12 cellular contexts compared by ENCODE assay signal in the genomic region with DNA sequence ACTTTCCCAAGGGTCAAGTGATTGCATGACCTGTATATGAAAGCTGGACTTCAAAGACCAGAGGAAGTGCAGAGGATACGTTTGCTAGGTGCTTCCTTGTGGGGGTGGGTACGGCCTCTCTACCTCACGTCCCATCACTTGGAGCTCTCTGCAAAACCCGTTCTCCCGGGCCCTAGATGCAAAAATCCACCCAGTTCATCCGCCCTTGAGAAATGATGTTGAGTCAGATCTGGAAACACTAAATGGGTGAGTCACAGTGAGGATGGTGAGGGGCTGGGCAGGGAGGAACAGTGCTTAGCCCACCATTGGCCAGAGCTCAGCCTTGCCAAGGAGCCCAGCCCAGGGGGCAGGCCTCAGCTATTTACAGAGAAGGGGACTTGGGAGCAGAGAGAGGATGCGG. TPM values are rescaled to one million over a fixed set of nuclear protein-coding genes. Genes with fewer than 3 reads are reported as not detected.
DNase-seq lines count a peak whose midpoint lies in the region; ATAC-seq, FAIRE-seq and TF ChIP-seq lines count a peak whose summit lies in the region.
"Had no signal": no experiment of that assay in that cellular context is flagged by ENCODE, and none has a peak within 500 bp of the region (broad histone marks: within the 10 kb centered on the region; RNA-seq: fewer than 3 reads in every experiment).

No MANE protein-coding gene starts in this region.

- no peak for TF ChIP-seq POLR2A in sigmoid colon (IDR thresholded peaks at IDR 0.05)

- TF ChIP-seq CTCF in sigmoid colon (IDR thresholded peaks at IDR 0.05): no peak

- no peak overlapping the region for H3K4me3 ChIP-seq in sigmoid colon

- no peaks in the 10 kb centered on the region for H3K36me3 ChIP-seq in sigmoid colon

- H3K27ac ChIP-seq in sigmoid colon: peak overlapping the region; percentile 14 to 76 (median 38)
- H3K27ac ChIP-seq: parathyroid adenoma had no signal

- 64 to 75% methylated on average over 7 of the region's 7 CpGs for WGBS in sigmoid colon, 2 donors

- H3K27me3 ChIP-seq in sigmoid colon: no peaks in the 10 kb centered on the region

- peak; percentile 94 for DNase-seq in EH (ENCODE audit: low read depth)
- peak; percentile 83 for DNase-seq in RCC 7860 (ENCODE audit: low spot score)
- no peak for DNase-seq in sigmoid colon
- DNase-seq in COLO829 (ENCODE audit: low spot score): no peak
- DNase-seq: cortex of kidney, DMS 273 treated with DMSO at 0.1 percent for 48 hours, SW 1271 had no signal

- no peak for TF ChIP-seq EP300 in sigmoid colon (IDR thresholded peaks at IDR 0.05)

- H3K9me3 ChIP-seq in sigmoid colon: no peaks in the 10 kb centered on the region

- peak; percentile 94 for FAIRE-seq in RCC 7860 (lab: Jason Lieb, UNC)

- H3K4me1 ChIP-seq in sigmoid colon: peaks cover 0 to 42% (median 26%) of the 10 kb centered on the region in 4 donors

- intact Hi-C loops in sigmoid colon (cut with DNase I): no loop called here

- ATAC-seq in esophagus mucosa (peak; percentile 89), HG03565 (IDR thresholded peaks at IDR 0.05; ENCODE audit: unreplicated experiment) (no peak), HG03025 (IDR thresholded peaks at IDR 0.05; ENCODE audit: low FRiP score, unreplicated experiment) (no peak), GM19035 (IDR thresholded peaks at IDR 0.05; ENCODE audit: unreplicated experiment) (no peak)

RNA-seq across cellular contexts. Expression of gene ARHGEF10L, which starts 14.5 kb away (rescaled TPM):
- total RNA-seq in esophagus mucosa: 28.3 TPM
- 10 to 100 TPM; 25.0 to 44.9 (median 32.1) TPM for total RNA-seq in sigmoid colon
- 10 to 100 TPM; 28.7 to 76.2 (median 33.0) TPM for polyA plus RNA-seq in sigmoid colon

Comparison
In these comparisons a context has a peak if more than half of its experiments do, and no peak if none do; other contexts are left out.
1. DNase-seq: peak in EH (single experiment) and RCC 7860 (single experiment); none in sigmoid colon (single experiment) and COLO829 (single experiment).